Comparison of ENCODE assay signal across 25 cellular contexts in the genomic region with DNA sequence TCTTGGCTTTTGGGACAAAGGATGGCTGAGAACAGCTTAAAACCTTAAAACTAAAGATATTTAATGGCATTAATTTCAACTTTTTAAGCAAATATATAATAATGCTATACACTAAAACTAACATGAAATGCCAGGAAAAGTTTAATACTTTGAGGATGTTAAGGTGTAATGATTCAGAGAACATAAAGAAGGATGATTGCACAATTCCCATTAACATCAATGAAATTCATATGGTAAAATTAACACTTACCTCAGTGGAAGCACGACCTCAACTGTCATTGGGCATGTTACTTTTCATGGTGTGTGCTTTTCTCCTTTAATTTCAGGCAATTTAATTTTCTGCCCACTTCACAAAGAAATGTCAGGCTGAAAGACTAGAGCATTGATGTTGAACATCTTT.
"Had no signal": no experiment of that assay in that cellular context is flagged by ENCODE, and none has a peak within 500 bp of the region (broad histone marks: within the 10 kb centered on the region; RNA-seq: fewer than 3 reads in every experiment).

No MANE protein-coding gene starts in this region.

- H3K4me1 ChIP-seq: colonic mucosa, esophagus squamous epithelium, gastrocnemius medialis, heart right ventricle, left lung, lower lobe of right lung had no signal

- H3K36me3 ChIP-seq: colonic mucosa, esophagus squamous epithelium, gastrocnemius medialis, heart right ventricle, left lung, lower lobe of right lung had no signal

- H3K9me3 ChIP-seq: colonic mucosa, esophagus squamous epithelium, gastrocnemius medialis, heart right ventricle, left lung, lower lobe of right lung, mucosa of descending colon had no signal

- DNase-seq: colonic mucosa; cortex of kidney; effector CD8-positive, alpha-beta T cell; effector memory CD8-positive, alpha-beta T cell; endodermal cell; erythroblast; esophagus squamous epithelium; foreskin fibroblast; foreskin melanocyte; gastrocnemius medialis; glutamatergic neuron; head of caudate nucleus; heart right ventricle; hippocampal formation; left cardiac atrium; left lung; left ventricle myocardium superior; lower lobe of right lung; mesenchymal stem cell; mucosa of descending colon; naive B cell had no signal

- ATAC-seq: effector memory CD8-positive, alpha-beta T cell; gastrocnemius medialis; heart right ventricle; left cardiac atrium; left ventricle myocardium superior; mucosa of descending colon had no signal

- H3K4me3 ChIP-seq: colonic mucosa, esophagus squamous epithelium, gastrocnemius medialis, heart right ventricle, left lung, lower lobe of right lung, mucosa of descending colon had no signal

- H3K27ac ChIP-seq: colonic mucosa, epithelial cell of prostate, esophagus squamous epithelium, gastrocnemius medialis, heart right ventricle, left lung, lower lobe of right lung had no signal

- H3K27me3 ChIP-seq: colonic mucosa, esophagus squamous epithelium, gastrocnemius medialis, heart right ventricle, left lung had no signal

- FAIRE-seq: endometrium, islet of Langerhans, keratinocyte had no signal
